In the genomic region with DNA sequence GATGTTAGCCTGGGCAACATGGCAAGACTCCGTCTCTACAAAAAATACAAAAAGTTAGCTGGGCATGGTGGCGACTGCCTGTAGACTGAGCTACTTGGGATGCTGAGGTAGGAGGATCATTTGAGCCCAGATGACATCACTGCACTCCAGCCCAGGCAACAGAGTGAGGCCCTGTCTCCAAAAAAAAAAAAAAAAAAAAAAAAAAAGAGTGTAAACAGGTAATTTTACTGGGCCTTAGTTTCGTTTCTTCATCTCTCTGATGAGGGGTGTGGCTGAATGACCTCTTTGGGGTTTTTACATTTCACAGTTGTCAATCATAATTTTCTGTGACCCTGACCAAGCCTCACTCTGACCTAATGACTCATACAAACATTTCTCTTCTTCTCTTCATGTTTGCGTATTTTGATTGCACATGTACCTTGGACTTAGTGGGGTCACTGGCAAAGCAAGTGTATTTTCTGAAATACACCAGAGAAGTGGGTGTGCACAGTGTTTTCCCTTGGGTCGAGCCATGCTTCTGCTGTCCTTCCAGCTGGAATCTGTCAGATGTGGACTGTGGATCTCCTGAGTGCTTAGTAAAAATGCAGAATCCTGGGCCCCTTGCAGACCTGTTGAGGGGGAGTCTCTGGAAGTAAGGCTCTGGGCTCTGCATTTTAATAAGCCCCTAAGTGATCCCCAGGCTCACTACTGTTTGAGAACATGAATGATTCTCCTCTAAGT, we compare ENCODE assay signal across 1 cellular context.
TF ChIP-seq lines count a peak whose summit lies in the region.

No MANE protein-coding gene starts in this region.

TF ChIP-seq in HepG2, 621 proteins besides CTCF, POLR2A, EP300 and RAD21 (continued from another document and continues in another):
- TF ChIP-seq, protein P1, sequence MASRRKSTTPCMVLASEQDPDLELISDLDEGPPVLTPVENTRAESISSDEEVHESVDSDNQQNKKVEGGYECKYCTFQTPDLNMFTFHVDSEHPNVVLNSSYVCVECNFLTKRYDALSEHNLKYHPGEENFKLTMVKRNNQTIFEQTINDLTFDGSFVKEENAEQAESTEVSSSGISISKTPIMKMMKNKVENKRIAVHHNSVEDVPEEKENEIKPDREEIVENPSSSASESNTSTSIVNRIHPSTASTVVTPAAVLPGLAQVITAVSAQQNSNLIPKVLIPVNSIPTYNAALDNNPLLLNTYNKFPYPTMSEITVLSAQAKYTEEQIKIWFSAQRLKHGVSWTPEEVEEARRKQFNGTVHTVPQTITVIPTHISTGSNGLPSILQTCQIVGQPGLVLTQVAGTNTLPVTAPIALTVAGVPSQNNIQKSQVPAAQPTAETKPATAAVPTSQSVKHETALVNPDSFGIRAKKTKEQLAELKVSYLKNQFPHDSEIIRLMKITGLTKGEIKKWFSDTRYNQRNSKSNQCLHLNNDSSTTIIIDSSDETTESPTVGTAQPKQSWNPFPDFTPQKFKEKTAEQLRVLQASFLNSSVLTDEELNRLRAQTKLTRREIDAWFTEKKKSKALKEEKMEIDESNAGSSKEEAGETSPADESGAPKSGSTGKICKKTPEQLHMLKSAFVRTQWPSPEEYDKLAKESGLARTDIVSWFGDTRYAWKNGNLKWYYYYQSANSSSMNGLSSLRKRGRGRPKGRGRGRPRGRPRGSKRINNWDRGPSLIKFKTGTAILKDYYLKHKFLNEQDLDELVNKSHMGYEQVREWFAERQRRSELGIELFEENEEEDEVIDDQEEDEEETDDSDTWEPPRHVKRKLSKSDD (CRISPR knock-in tag; IDR thresholded peaks at IDR 0.05; ENCODE audit: low read depth) = no peak
- TF ChIP-seq ZNF598 (CRISPR knock-in tag; IDR thresholded peaks at IDR 0.05; ENCODE audit: borderline replicate concordance) (no peak), YEATS4 (CRISPR knock-in tag; IDR thresholded peaks at IDR 0.05; ENCODE audit: borderline replicate concordance) (no peak), ZNF670 (CRISPR knock-in tag; IDR thresholded peaks at IDR 0.05; ENCODE audit: borderline replicate concordance) (no peak), HNRNPH1 (optimal IDR thresholded peaks at IDR 0.05; ENCODE audit: low read depth, low read length) (no peak), SNRNP70 (IDR thresholded peaks at IDR 0.05; ENCODE audit: low read depth, low read length) (no peak), ZNF577 (CRISPR knock-in tag; IDR thresholded peaks at IDR 0.05; ENCODE audit: borderline replicate concordance, low read depth) (no peak), ZNF367 (CRISPR knock-in tag; IDR thresholded peaks at IDR 0.05; ENCODE audit: borderline replicate concordance) (no peak), ZNF552 (CRISPR knock-in tag; IDR thresholded peaks at IDR 0.05; ENCODE audit: borderline replicate concordance) (no peak), KLF12 (CRISPR knock-in tag; IDR thresholded peaks at IDR 0.05; ENCODE audit: borderline replicate concordance) (no peak; the same call in 1 of the 2 replicates), NFKBIZ (CRISPR knock-in tag; IDR thresholded peaks at IDR 0.05) (no peak), NFE2L2 (IDR thresholded peaks at IDR 0.05; ENCODE audit: low read length) (no peak), SNAPC2 (CRISPR knock-in tag; IDR thresholded peaks at IDR 0.05) (no peak), ZNF776 (CRISPR knock-in tag; IDR thresholded peaks at IDR 0.05) (no peak), SP5 (CRISPR knock-in tag; IDR thresholded peaks at IDR 0.05; ENCODE audit: borderline replicate concordance, low read depth) (peak; percentile 90), REL (CRISPR knock-in tag; conservative IDR thresholded peaks at IDR 0.05) (no peak), RARG (CRISPR knock-in tag; IDR thresholded peaks at IDR 0.05; ENCODE audit: low read depth) (no peak), ZNF251 (CRISPR knock-in tag; IDR thresholded peaks at IDR 0.05) (no peak), ZNF720 (CRISPR knock-in tag; IDR thresholded peaks at IDR 0.05) (no peak), PHF20 (CRISPR knock-in tag; IDR thresholded peaks at IDR 0.05) (no peak), FOXP1 (IDR thresholded peaks at IDR 0.05) (peak; percentile 61; the same call in 1 of the 2 replicates), FOXP1 (CRISPR knock-in tag; IDR thresholded peaks at IDR 0.05) (peak; percentile 88; the same call in 1 of the 2 replicates), ZNF773 (CRISPR knock-in tag; IDR thresholded peaks at IDR 0.05; ENCODE audit: borderline replicate concordance) (no peak), DMAP1 (CRISPR knock-in tag; IDR thresholded peaks at IDR 0.05) (0 out of 2 replicates have a peak, but pooled peaks have one; percentile 41), ELF1 (CRISPR knock-in tag; IDR thresholded peaks at IDR 0.05) (no peak), CBX5 (CRISPR knock-in tag; IDR thresholded peaks at IDR 0.05; ENCODE audit: borderline replicate concordance) (peak; percentile 59; the same call in 1 of the 2 replicates), ZNF232 (CRISPR knock-in tag; IDR thresholded peaks at IDR 0.05; ENCODE audit: borderline replicate concordance) (peak; percentile 58; the same call in 1 of the 2 replicates), POGZ (CRISPR knock-in tag; IDR thresholded peaks at IDR 0.05) (peak; percentile 89), THAP11 (CRISPR knock-in tag; IDR thresholded peaks at IDR 0.05) (peak; percentile 70; the same call in 1 of the 2 replicates), ZNF431 (CRISPR knock-in tag; IDR thresholded peaks at IDR 0.05; ENCODE audit: borderline replicate concordance, low read depth) (no peak)
- TF ChIP-seq, protein P2, sequence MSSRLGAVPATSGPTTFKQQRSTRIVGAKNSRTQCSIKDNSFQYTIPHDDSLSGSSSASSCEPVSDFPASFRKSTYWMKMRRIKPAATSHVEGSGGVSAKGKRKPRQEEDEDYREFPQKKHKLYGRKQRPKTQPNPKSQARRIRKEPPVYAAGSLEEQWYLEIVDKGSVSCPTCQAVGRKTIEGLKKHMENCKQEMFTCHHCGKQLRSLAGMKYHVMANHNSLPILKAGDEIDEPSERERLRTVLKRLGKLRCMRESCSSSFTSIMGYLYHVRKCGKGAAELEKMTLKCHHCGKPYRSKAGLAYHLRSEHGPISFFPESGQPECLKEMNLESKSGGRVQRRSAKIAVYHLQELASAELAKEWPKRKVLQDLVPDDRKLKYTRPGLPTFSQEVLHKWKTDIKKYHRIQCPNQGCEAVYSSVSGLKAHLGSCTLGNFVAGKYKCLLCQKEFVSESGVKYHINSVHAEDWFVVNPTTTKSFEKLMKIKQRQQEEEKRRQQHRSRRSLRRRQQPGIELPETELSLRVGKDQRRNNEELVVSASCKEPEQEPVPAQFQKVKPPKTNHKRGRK (CRISPR knock-in tag; IDR thresholded peaks at IDR 0.05) = no peak
- TF ChIP-seq, protein P3, sequence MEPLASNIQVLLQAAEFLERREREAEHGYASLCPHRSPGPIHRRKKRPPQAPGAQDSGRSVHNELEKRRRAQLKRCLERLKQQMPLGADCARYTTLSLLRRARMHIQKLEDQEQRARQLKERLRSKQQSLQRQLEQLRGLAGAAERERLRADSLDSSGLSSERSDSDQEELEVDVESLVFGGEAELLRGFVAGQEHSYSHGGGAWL (CRISPR knock-in tag; IDR thresholded peaks at IDR 0.05) = no peak
- TF ChIP-seq, protein P4, sequence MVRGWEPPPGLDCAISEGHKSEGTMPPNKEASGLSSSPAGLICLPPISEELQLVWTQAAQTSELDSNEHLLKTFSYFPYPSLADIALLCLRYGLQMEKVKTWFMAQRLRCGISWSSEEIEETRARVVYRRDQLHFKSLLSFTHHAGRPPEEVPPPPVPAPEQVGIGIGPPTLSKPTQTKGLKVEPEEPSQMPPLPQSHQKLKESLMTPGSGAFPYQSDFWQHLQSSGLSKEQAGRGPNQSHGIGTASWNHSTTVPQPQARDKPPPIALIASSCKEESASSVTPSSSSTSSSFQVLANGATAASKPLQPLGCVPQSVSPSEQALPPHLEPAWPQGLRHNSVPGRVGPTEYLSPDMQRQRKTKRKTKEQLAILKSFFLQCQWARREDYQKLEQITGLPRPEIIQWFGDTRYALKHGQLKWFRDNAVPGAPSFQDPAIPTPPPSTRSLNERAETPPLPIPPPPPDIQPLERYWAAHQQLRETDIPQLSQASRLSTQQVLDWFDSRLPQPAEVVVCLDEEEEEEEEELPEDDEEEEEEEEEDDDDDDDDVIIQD (CRISPR knock-in tag; IDR thresholded peaks at IDR 0.05; ENCODE audit: low read depth) = peak; percentile 89; the same call in 1 of the 2 replicates
- TF ChIP-seq, protein P5, sequence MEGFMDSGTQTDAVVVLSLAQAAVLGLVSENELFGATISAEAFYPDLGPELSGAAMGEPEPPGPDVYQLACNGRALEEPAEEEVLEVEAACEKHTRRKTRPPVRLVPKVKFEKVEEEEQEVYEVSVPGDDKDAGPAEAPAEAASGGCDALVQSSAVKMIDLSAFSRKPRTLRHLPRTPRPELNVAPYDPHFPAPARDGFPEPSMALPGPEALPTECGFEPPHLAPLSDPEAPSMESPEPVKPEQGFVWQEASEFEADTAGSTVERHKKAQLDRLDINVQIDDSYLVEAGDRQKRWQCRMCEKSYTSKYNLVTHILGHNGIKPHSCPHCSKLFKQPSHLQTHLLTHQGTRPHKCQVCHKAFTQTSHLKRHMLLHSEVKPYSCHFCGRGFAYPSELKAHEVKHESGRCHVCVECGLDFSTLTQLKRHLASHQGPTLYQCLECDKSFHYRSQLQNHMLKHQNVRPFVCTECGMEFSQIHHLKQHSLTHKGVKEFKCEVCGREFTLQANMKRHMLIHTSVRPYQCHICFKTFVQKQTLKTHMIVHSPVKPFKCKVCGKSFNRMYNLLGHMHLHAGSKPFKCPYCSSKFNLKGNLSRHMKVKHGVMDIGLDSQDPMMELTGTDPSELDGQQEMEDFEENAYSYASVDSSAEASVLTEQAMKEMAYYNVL (CRISPR knock-in tag; IDR thresholded peaks at IDR 0.05; ENCODE audit: borderline replicate concordance) = peak; percentile 74; the same call in 1 of the 2 replicates
- TF ChIP-seq, protein P6, sequence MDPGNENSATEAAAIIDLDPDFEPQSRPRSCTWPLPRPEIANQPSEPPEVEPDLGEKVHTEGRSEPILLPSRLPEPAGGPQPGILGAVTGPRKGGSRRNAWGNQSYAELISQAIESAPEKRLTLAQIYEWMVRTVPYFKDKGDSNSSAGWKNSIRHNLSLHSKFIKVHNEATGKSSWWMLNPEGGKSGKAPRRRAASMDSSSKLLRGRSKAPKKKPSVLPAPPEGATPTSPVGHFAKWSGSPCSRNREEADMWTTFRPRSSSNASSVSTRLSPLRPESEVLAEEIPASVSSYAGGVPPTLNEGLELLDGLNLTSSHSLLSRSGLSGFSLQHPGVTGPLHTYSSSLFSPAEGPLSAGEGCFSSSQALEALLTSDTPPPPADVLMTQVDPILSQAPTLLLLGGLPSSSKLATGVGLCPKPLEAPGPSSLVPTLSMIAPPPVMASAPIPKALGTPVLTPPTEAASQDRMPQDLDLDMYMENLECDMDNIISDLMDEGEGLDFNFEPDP (CRISPR knock-in tag; conservative IDR thresholded peaks at IDR 0.05) = no peak
- TF ChIP-seq, protein P7, sequence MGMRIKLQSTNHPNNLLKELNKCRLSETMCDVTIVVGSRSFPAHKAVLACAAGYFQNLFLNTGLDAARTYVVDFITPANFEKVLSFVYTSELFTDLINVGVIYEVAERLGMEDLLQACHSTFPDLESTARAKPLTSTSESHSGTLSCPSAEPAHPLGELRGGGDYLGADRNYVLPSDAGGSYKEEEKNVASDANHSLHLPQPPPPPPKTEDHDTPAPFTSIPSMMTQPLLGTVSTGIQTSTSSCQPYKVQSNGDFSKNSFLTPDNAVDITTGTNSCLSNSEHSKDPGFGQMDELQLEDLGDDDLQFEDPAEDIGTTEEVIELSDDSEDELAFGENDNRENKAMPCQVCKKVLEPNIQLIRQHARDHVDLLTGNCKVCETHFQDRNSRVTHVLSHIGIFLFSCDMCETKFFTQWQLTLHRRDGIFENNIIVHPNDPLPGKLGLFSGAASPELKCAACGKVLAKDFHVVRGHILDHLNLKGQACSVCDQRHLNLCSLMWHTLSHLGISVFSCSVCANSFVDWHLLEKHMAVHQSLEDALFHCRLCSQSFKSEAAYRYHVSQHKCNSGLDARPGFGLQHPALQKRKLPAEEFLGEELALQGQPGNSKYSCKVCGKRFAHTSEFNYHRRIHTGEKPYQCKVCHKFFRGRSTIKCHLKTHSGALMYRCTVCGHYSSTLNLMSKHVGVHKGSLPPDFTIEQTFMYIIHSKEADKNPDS (CRISPR knock-in tag; IDR thresholded peaks at IDR 0.05) = no peak
- TF ChIP-seq, protein P8, sequence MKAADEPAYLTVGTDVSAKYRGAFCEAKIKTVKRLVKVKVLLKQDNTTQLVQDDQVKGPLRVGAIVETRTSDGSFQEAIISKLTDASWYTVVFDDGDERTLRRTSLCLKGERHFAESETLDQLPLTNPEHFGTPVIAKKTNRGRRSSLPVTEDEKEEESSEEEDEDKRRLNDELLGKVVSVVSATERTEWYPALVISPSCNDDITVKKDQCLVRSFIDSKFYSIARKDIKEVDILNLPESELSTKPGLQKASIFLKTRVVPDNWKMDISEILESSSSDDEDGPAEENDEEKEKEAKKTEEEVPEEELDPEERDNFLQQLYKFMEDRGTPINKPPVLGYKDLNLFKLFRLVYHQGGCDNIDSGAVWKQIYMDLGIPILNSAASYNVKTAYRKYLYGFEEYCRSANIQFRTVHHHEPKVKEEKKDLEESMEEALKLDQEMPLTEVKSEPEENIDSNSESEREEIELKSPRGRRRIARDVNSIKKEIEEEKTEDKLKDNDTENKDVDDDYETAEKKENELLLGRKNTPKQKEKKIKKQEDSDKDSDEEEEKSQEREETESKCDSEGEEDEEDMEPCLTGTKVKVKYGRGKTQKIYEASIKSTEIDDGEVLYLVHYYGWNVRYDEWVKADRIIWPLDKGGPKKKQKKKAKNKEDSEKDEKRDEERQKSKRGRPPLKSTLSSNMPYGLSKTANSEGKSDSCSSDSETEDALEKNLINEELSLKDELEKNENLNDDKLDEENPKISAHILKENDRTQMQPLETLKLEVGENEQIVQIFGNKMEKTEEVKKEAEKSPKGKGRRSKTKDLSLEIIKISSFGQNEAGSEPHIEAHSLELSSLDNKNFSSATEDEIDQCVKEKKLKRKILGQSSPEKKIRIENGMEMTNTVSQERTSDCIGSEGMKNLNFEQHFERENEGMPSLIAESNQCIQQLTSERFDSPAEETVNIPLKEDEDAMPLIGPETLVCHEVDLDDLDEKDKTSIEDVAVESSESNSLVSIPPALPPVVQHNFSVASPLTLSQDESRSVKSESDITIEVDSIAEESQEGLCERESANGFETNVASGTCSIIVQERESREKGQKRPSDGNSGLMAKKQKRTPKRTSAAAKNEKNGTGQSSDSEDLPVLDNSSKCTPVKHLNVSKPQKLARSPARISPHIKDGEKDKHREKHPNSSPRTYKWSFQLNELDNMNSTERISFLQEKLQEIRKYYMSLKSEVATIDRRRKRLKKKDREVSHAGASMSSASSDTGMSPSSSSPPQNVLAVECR (CRISPR knock-in tag; IDR thresholded peaks at IDR 0.05; ENCODE audit: borderline replicate concordance) = peak; percentile 91
- TF ChIP-seq, protein P9, sequence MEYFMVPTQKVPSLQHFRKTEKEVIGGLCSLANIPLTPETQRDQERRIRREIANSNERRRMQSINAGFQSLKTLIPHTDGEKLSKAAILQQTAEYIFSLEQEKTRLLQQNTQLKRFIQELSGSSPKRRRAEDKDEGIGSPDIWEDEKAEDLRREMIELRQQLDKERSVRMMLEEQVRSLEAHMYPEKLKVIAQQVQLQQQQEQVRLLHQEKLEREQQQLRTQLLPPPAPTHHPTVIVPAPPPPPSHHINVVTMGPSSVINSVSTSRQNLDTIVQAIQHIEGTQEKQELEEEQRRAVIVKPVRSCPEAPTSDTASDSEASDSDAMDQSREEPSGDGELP (IDR thresholded peaks at IDR 0.05; ENCODE audit: borderline replicate concordance, low read depth) = peak; percentile 95
